Comparison of ENCODE assay signal across 1 cellular context in genomic region chr6:11012295-11012754, GRCh38.
A peak's percentile ranks its signal among the peaks of the same experiment; 100 is the strongest.
TF ChIP-seq lines count a peak whose summit lies in the region.

No MANE protein-coding gene starts in this region.

TF ChIP-seq in HepG2, 621 proteins besides CTCF, POLR2A, EP300 and RAD21 (continued from another document and continues in another):
- TF ChIP-seq CSRNP1 (CRISPR knock-in tag; IDR thresholded peaks at IDR 0.05) (no peak), ELF1 (CRISPR knock-in tag; IDR thresholded peaks at IDR 0.05) (peak; percentile 34; the same call in 1 of the 2 replicates), MYPOP (CRISPR knock-in tag; IDR thresholded peaks at IDR 0.05) (0 out of 2 replicates have a peak, but pooled peaks have one; percentile 20), NR2F6 (IDR thresholded peaks at IDR 0.05) (peak; percentile 96), NR2F6 (CRISPR knock-in tag; IDR thresholded peaks at IDR 0.05) (peak; percentile 92), NFE2L1 (CRISPR knock-in tag; IDR thresholded peaks at IDR 0.05; ENCODE audit: borderline replicate concordance) (no peak), ZMAT3 (CRISPR knock-in tag; conservative IDR thresholded peaks at IDR 0.05) (0 out of 2 replicates have a peak, but pooled peaks have one; percentile 54), AGO2 (optimal IDR thresholded peaks at IDR 0.05; ENCODE audit: low read depth, low read length) (no peak), TEF (CRISPR knock-in tag; IDR thresholded peaks at IDR 0.05) (peak; percentile 69; the same call in 1 of the 2 replicates), HNF1A (IDR thresholded peaks at IDR 0.05; ENCODE audit: low read depth) (0 out of 2 replicates have a peak, but pooled peaks have one; percentile 57), HNF1A (CRISPR knock-in tag; IDR thresholded peaks at IDR 0.05; ENCODE audit: borderline replicate concordance) (peak; percentile 79; the same call in 1 of the 2 replicates), HOXA3 (CRISPR knock-in tag; IDR thresholded peaks at IDR 0.05) (peak; percentile 77), RARG (CRISPR knock-in tag; IDR thresholded peaks at IDR 0.05; ENCODE audit: low read depth) (no peak), MXD1 (CRISPR knock-in tag; IDR thresholded peaks at IDR 0.05) (no peak), TGIF2 (CRISPR knock-in tag; IDR thresholded peaks at IDR 0.05) (peak; percentile 88), REST (IDR thresholded peaks at IDR 0.05; ENCODE audit: borderline replicate concordance in 1 of 2, low read depth in 1 of 2, low read length in 2 of 2) (peak in 1 of 2 experiments; percentile 35; a peak in 1 of 4 replicates), SMAD3 (CRISPR knock-in tag; IDR thresholded peaks at IDR 0.05) (no peak; the same call in 1 of the 2 replicates), ZNF644 (CRISPR knock-in tag; IDR thresholded peaks at IDR 0.05; ENCODE audit: low read depth) (0 out of 2 replicates have a peak, but pooled peaks have one; percentile 79), ELF3 (CRISPR knock-in tag; IDR thresholded peaks at IDR 0.05) (peak; percentile 83), ZNF788 (CRISPR knock-in tag; IDR thresholded peaks at IDR 0.05; ENCODE audit: borderline replicate concordance) (no peak), ZXDC (CRISPR knock-in tag; IDR thresholded peaks at IDR 0.05) (no peak), NONO (IDR thresholded peaks at IDR 0.05) (no peak), NONO (CRISPR knock-in tag; conservative IDR thresholded peaks at IDR 0.05) (peak; percentile 82), ZSCAN22 (CRISPR knock-in tag; IDR thresholded peaks at IDR 0.05) (no peak), TFDP2 (CRISPR knock-in tag; IDR thresholded peaks at IDR 0.05) (no peak; the same call in 1 of the 2 replicates), NFKBIZ (CRISPR knock-in tag; IDR thresholded peaks at IDR 0.05) (no peak), HIC2 (CRISPR knock-in tag; IDR thresholded peaks at IDR 0.05; ENCODE audit: low read depth) (peak; percentile 59; the same call in 1 of the 2 replicates), NFAT5 (CRISPR knock-in tag; IDR thresholded peaks at IDR 0.05) (no peak), TOE1 (CRISPR knock-in tag; IDR thresholded peaks at IDR 0.05) (no peak), ZNF143 (CRISPR knock-in tag; IDR thresholded peaks at IDR 0.05) (0 out of 2 replicates have a peak, but pooled peaks have one; percentile 33), CREB1 (IDR thresholded peaks at IDR 0.05) (no peak), CREB1 (CRISPR knock-in tag; IDR thresholded peaks at IDR 0.05) (peak; percentile 73; the same call in 1 of the 2 replicates), ATF1 (CRISPR knock-in tag; IDR thresholded peaks at IDR 0.05) (peak; percentile 54; the same call in 1 of the 2 replicates)
